In genomic region chr10:34773617-34774261, GRCh38 we compare ENCODE assay signal across 20 cellular contexts. TPM values are rescaled to one million over a fixed set of nuclear protein-coding genes. Genes with fewer than 3 reads are reported as not detected.
DNase-seq lines count a peak whose midpoint lies in the region; FAIRE-seq and TF ChIP-seq lines count a peak whose summit lies in the region.
"Had no signal": no experiment of that assay in that cellular context is flagged by ENCODE, and none has a peak within 500 bp of the region (broad histone marks: within the 10 kb centered on the region; RNA-seq: fewer than 3 reads in every experiment).

No MANE protein-coding gene starts in this region.

- H3K4me3 ChIP-seq in KMS-11 (IDR thresholded peaks at IDR 0.05; ENCODE audit: insufficient read depth, low read depth, low read length) (no peak overlapping the region), bronchial epithelial cell (ENCODE audit: low read depth, low read length) (no peak overlapping the region), stomach (no peak overlapping the region)

- H3K27ac Mint-ChIP-seq in nephron: peak overlapping the region; percentile 10 to 49 (median 29)
- H3K27ac Mint-ChIP-seq: CD4-positive, alpha-beta T cell had no signal

- no peak overlapping the region for H2AFZ ChIP-seq in KMS-11 (ENCODE audit: low read depth)

- no peaks in the 10 kb centered on the region for H3K27me3 ChIP-seq in KMS-11 (ENCODE audit: insufficient read depth, low read depth)
- no peaks in the 10 kb centered on the region for H3K27me3 ChIP-seq in bronchial epithelial cell (ENCODE audit: control insufficient read depth, insufficient read depth, low read length)
- no peaks in the 10 kb centered on the region for H3K27me3 ChIP-seq in stomach

- peaks cover 5% of the 10 kb centered on the region; the same call in 1 of the 2 replicates for H4K20me1 ChIP-seq in KMS-11 (ENCODE audit: insufficient read depth)

- peak overlapping the region; percentile 30 for H3K4me2 ChIP-seq in KMS-11

- TF ChIP-seq EP300 in stomach (IDR thresholded peaks at IDR 0.05): no peak

- 71 to 82% (median 72%) methylated on average over 3 of the region's 3 CpGs for WGBS in stomach, 5 donors

- TF ChIP-seq CTCF in KMS-11 (conservative IDR thresholded peaks at IDR 0.05; ENCODE audit: low read depth, low read length) (no peak), bronchial epithelial cell (IDR thresholded peaks at IDR 0.05; ENCODE audit: insufficient read depth, low read length, severe bottlenecking) (no peak), nephron (IDR thresholded peaks at IDR 0.05; ENCODE audit: unreplicated experiment in 3 of 3) (no peak), stomach (IDR thresholded peaks at IDR 0.05) (no peak), GM10266 (IDR thresholded peaks at IDR 0.05; ENCODE audit: control insufficient read depth, insufficient read depth, low read depth, missing control alignments) (no peak)

- no peak overlapping the region for H3K4me3 Mint-ChIP-seq in nephron
- H3K4me3 Mint-ChIP-seq: CD4-positive, alpha-beta T cell had no signal

- H3K9me3 ChIP-seq in stomach: no peaks in the 10 kb centered on the region
- H3K9me3 ChIP-seq: Caco-2 had no signal

- H3K27me3 Mint-ChIP-seq in nephron (ENCODE audit: low read depth): no peaks in the 10 kb centered on the region
- H3K27me3 Mint-ChIP-seq: CD4-positive, alpha-beta T cell had no signal

- H3K36me3 Mint-ChIP-seq in nephron (ENCODE audit: low read depth): peaks cover 11% of the 10 kb centered on the region

- no peak overlapping the region for H3K27ac ChIP-seq in KMS-11
- no peak overlapping the region for H3K27ac ChIP-seq in stomach

- H3K79me2 ChIP-seq in KMS-11 (ENCODE audit: insufficient read depth, low read depth): peaks cover 90% of the 10 kb centered on the region

- intact Hi-C loops in stomach (cut with DNase I; ENCODE audit: low total_unique reads): no loop called here

- no peaks in the 10 kb centered on the region for H3K9me3 Mint-ChIP-seq in nephron
- H3K9me3 Mint-ChIP-seq: CD4-positive, alpha-beta T cell had no signal

- FAIRE-seq in bronchial epithelial cell (lab: Jason Lieb, UNC): no peak

- H3K4me1 Mint-ChIP-seq in nephron: peaks cover 76% of the 10 kb centered on the region

- no peaks in the 10 kb centered on the region for H3K36me3 ChIP-seq in KMS-11 (ENCODE audit: insufficient read depth)
- no peaks in the 10 kb centered on the region for H3K36me3 ChIP-seq in bronchial epithelial cell (ENCODE audit: control insufficient read depth, insufficient read depth, low read length)
- H3K36me3 ChIP-seq in stomach: no peaks in the 10 kb centered on the region

- DNase-seq in NCI-H1436 (lab: John Stamatoyannopoulos, UW) (peak; percentile 32), NCI-H1436 treated with DMSO at 0.1 percent for 48 hours (lab: John Stamatoyannopoulos, UW) (no peak), bronchial epithelial cell (ENCODE audit: low read depth) (peak; percentile 42), stomach (no peak), GM10266 (ENCODE audit: extremely low spot score) (no peak), GM03348 (ENCODE audit: low spot score) (no peak)
- DNase-seq: 8988T; Caco-2; CD4-positive, alpha-beta T cell; DMS153; EL; H7; NCI-H1092 treated with DMSO at 0.1 percent for 48 hours; NCI-H187; NCI-H2107; NCI-H226; NCI-H524; Right ventricle myocardium superior had no signal

- H3K4me1 ChIP-seq in KMS-11 (ENCODE audit: low read depth, poor library complexity, severe bottlenecking) (peaks cover 63% of the 10 kb centered on the region), stomach (peaks cover 7 to 77% (median 25%) of the 10 kb centered on the region in 4 donors)

- no peak overlapping the region for H3K9ac ChIP-seq in KMS-11

- no peak for TF ChIP-seq POLR2A in stomach (IDR thresholded peaks at IDR 0.05)

RNA-seq across cellular contexts. Expression of gene PARD3, which starts 41.4 kb away (rescaled TPM):
- total RNA-seq in bronchial epithelial cell (78.2 and 98.2 TPM in 2 replicates), stomach (100 to 1,000 TPM in 1 of 5 donors, 10 to 100 TPM in 4; 23.9 to 118 (median 59.8) TPM)
- 10 to 100 TPM; 13.7 to 23.6 (median 16.6) TPM for polyA plus RNA-seq in stomach

Comparison
In these comparisons a context has a peak if more than half of its experiments do, and no peak if none do; other contexts are left out.
1. DNase-seq: peak in NCI-H1436 (single experiment) and bronchial epithelial cell (single experiment); none in NCI-H1436 treated with DMSO at 0.1 percent for 48 hours (single experiment), stomach (single experiment), GM10266 (single experiment) and GM03348 (single experiment).